ENCODE assay signal across 1 cellular context in the genomic region with DNA sequence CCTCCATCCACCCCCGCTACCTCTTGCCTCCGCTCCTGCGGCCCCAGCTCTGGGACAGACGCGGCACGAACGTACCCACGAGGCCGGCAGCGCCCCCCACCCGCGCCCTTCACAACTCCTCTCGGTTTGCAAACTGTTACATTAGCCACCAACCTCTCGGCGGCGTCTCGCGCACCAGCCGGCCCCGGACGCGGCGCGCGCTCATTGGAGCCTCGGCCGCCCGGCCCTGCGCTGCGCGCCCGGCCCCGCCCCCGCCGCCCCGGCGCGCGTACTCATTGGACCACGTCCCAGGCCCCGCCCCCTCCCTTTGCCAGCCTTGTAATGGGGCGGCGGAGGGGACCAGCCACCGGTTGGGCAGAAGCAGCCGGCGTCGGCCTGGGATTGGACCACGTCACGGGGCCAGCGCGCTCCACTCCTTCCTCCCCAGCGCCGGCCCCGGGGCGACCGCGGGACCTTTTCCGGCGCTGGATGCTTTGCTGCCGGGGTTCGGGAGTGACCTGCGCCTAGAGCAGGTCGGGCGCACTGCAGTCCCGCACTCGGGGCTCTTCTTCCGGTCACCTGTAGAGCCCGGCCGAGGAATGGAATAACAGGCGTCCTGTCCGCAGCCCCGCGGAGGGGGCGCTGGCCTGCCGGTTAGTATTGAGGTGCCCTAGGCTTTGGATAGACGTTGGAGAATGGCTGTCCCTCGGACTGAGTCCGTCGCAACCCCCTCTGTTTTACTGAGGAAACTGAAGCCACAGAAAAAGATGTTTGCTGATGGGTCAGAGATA.
A peak's percentile ranks its signal among the peaks of the same experiment; 100 is the strongest.
TF ChIP-seq lines count a peak whose summit lies in the region.

A gene with protein sequence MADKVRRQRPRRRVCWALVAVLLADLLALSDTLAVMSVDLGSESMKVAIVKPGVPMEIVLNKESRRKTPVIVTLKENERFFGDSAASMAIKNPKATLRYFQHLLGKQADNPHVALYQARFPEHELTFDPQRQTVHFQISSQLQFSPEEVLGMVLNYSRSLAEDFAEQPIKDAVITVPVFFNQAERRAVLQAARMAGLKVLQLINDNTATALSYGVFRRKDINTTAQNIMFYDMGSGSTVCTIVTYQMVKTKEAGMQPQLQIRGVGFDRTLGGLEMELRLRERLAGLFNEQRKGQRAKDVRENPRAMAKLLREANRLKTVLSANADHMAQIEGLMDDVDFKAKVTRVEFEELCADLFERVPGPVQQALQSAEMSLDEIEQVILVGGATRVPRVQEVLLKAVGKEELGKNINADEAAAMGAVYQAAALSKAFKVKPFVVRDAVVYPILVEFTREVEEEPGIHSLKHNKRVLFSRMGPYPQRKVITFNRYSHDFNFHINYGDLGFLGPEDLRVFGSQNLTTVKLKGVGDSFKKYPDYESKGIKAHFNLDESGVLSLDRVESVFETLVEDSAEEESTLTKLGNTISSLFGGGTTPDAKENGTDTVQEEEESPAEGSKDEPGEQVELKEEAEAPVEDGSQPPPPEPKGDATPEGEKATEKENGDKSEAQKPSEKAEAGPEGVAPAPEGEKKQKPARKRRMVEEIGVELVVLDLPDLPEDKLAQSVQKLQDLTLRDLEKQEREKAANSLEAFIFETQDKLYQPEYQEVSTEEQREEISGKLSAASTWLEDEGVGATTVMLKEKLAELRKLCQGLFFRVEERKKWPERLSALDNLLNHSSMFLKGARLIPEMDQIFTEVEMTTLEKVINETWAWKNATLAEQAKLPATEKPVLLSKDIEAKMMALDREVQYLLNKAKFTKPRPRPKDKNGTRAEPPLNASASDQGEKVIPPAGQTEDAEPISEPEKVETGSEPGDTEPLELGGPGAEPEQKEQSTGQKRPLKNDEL (minus strand): TSS at position 206 of the 770 bp plus-strand sequence. CDS start 1,045 bp downstream, outside the sequence.

TF ChIP-seq in HCT116, 20 proteins besides CTCF, POLR2A, EP300 and RAD21 (continued from another document):
- TF ChIP-seq, protein P1, sequence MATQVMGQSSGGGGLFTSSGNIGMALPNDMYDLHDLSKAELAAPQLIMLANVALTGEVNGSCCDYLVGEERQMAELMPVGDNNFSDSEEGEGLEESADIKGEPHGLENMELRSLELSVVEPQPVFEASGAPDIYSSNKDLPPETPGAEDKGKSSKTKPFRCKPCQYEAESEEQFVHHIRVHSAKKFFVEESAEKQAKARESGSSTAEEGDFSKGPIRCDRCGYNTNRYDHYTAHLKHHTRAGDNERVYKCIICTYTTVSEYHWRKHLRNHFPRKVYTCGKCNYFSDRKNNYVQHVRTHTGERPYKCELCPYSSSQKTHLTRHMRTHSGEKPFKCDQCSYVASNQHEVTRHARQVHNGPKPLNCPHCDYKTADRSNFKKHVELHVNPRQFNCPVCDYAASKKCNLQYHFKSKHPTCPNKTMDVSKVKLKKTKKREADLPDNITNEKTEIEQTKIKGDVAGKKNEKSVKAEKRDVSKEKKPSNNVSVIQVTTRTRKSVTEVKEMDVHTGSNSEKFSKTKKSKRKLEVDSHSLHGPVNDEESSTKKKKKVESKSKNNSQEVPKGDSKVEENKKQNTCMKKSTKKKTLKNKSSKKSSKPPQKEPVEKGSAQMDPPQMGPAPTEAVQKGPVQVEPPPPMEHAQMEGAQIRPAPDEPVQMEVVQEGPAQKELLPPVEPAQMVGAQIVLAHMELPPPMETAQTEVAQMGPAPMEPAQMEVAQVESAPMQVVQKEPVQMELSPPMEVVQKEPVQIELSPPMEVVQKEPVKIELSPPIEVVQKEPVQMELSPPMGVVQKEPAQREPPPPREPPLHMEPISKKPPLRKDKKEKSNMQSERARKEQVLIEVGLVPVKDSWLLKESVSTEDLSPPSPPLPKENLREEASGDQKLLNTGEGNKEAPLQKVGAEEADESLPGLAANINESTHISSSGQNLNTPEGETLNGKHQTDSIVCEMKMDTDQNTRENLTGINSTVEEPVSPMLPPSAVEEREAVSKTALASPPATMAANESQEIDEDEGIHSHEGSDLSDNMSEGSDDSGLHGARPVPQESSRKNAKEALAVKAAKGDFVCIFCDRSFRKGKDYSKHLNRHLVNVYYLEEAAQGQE (IDR thresholded peaks at IDR 0.05; ENCODE audit: low read depth) = no peak
- TF ChIP-seq ELF1 (IDR thresholded peaks at IDR 0.05; ENCODE audit: borderline replicate concordance, low read depth) (no peak; the same call in 1 of the 2 replicates), ZNF274 (IDR thresholded peaks at IDR 0.05; ENCODE audit: low read depth, low read length) (no peak), SIN3A (IDR thresholded peaks at IDR 0.05; ENCODE audit: low read depth) (peak; percentile 73), SP1 (IDR thresholded peaks at IDR 0.05; ENCODE audit: low read depth) (peak; percentile 76; the same call in 1 of the 2 replicates), FOSL1 (IDR thresholded peaks at IDR 0.05; ENCODE audit: low read depth) (no peak), EZH2phosphoT487 (IDR thresholded peaks at IDR 0.05; ENCODE audit: borderline replicate concordance) (no peak), EGR1 (IDR thresholded peaks at IDR 0.05; ENCODE audit: low read depth) (peak; percentile 36; the same call in 1 of the 2 replicates), JUND (IDR thresholded peaks at IDR 0.05) (no peak), CEBPB (IDR thresholded peaks at IDR 0.05; ENCODE audit: low read depth) (no peak; the same call in 1 of the 2 replicates), TCF7L2 (IDR thresholded peaks at IDR 0.05; ENCODE audit: borderline replicate concordance, extremely low read depth, insufficient read depth, insufficient read length) (peak; percentile 6), YY1 (IDR thresholded peaks at IDR 0.05; ENCODE audit: extremely low read depth, insufficient replicate concordance, low read depth, low read length) (peak; percentile 12)
- TF ChIP-seq, protein P2, sequence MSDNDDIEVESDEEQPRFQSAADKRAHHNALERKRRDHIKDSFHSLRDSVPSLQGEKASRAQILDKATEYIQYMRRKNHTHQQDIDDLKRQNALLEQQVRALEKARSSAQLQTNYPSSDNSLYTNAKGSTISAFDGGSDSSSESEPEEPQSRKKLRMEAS (IDR thresholded peaks at IDR 0.05) = peak; percentile 84
- TF ChIP-seq, protein P3, sequence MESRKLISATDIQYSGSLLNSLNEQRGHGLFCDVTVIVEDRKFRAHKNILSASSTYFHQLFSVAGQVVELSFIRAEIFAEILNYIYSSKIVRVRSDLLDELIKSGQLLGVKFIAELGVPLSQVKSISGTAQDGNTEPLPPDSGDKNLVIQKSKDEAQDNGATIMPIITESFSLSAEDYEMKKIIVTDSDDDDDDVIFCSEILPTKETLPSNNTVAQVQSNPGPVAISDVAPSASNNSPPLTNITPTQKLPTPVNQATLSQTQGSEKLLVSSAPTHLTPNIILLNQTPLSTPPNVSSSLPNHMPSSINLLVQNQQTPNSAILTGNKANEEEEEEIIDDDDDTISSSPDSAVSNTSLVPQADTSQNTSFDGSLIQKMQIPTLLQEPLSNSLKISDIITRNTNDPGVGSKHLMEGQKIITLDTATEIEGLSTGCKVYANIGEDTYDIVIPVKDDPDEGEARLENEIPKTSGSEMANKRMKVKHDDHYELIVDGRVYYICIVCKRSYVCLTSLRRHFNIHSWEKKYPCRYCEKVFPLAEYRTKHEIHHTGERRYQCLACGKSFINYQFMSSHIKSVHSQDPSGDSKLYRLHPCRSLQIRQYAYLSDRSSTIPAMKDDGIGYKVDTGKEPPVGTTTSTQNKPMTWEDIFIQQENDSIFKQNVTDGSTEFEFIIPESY (IDR thresholded peaks at IDR 0.05; ENCODE audit: extremely low read depth, insufficient replicate concordance, low read length) = no peak
- TF ChIP-seq, protein P4, sequence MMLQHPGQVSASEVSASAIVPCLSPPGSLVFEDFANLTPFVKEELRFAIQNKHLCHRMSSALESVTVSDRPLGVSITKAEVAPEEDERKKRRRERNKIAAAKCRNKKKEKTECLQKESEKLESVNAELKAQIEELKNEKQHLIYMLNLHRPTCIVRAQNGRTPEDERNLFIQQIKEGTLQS (IDR thresholded peaks at IDR 0.05) = no peak
